In genomic region chr2:53740170-53740569, GRCh38 we compare ENCODE assay signal across 8 cellular contexts. TPM values are rescaled to one million over a fixed set of nuclear protein-coding genes. Genes with fewer than 3 reads are reported as not detected.
DNase-seq lines count a peak whose midpoint lies in the region; ATAC-seq and TF ChIP-seq lines count a peak whose summit lies in the region.

No MANE protein-coding gene starts in this region.

- H3K36me3 ChIP-seq in heart right ventricle (peaks cover 0 to 23% (median 0%) of the 10 kb centered on the region in 9 donors), PC-3 (ENCODE audit: low read depth, low read length) (no peaks in the 10 kb centered on the region), fibroblast of lung (ENCODE audit: control insufficient read depth, insufficient read depth, low read length) (no peaks in the 10 kb centered on the region)

- H3K4me1 Mint-ChIP-seq in activated T-cell treated with anti-CD3 and anti-CD28 coated beads, Interleukin-2, amount 50 U/mL, for 4 hours (ENCODE audit: low read depth), result peaks cover 7% of the 10 kb centered on the region
- H3K4me1 Mint-ChIP-seq in glutamatergic neuron (ENCODE audit: low read depth, unreplicated experiment), result no peaks in the 10 kb centered on the region

- no peak for DNase-seq in heart right ventricle
- DNase-seq in Right ventricle myocardium inferior (ENCODE audit: missing footprints), result no peak
- peak; percentile 49 for DNase-seq in PC-3
- peak; percentile 50 to 66 for DNase-seq in fibroblast of lung (ENCODE audit: low read depth in 2 of 2)
- DNase-seq in NCI-H2196 (lab: John Stamatoyannopoulos, UW; ENCODE audit: unreplicated experiment), result no peak
- DNase-seq in activated T-cell treated with anti-CD3 and anti-CD28 coated beads, Interleukin-2, amount 50 U/mL, for 4 hours, result no peak
- DNase-seq in glutamatergic neuron, result no peak
- DNase-seq in T-helper 9 cell, result no peak

- H3K4me1 ChIP-seq in heart right ventricle (peaks cover 0 to 17% (median 4%) of the 10 kb centered on the region in 9 donors), PC-3 (ENCODE audit: insufficient read depth, low read length) (0 out of 2 replicates have a peak, but pooled peaks cover 4% of the 10 kb centered on the region), fibroblast of lung (ENCODE audit: control insufficient read depth, extremely low read depth, insufficient read depth, low read length) (no peaks in the 10 kb centered on the region)

- H3K27me3 Mint-ChIP-seq in activated T-cell treated with anti-CD3 and anti-CD28 coated beads, Interleukin-2, amount 50 U/mL, for 4 hours (ENCODE audit: low read depth), result no peaks in the 10 kb centered on the region
- H3K27me3 Mint-ChIP-seq in glutamatergic neuron (ENCODE audit: unreplicated experiment), result no peaks in the 10 kb centered on the region

- POLR2A ChIA-PET in PC-3 (lab: Charles Lee; ENCODE audit: unreplicated experiment), result no interaction called here

- H4K20me1 ChIP-seq in PC-3 (ENCODE audit: low read length) (no peaks in the 10 kb centered on the region), fibroblast of lung (ENCODE audit: control insufficient read depth, extremely low read depth, insufficient read depth, low read length) (no peaks in the 10 kb centered on the region)

- BruUV-seq in PC-3 (replicated peaks; lab: Mats Ljungman, UMichigan), result no TSS peak

- H3K27me3 ChIP-seq in heart right ventricle (no peaks in the 10 kb centered on the region), PC-3 (ENCODE audit: low read length) (no peaks in the 10 kb centered on the region), fibroblast of lung (ENCODE audit: control insufficient read depth, insufficient read depth, low read length) (no peaks in the 10 kb centered on the region)

- no peak overlapping the region for H3K27ac Mint-ChIP-seq in glutamatergic neuron (ENCODE audit: unreplicated experiment)

- intact Hi-C loops in heart right ventricle (cut with DNase I) (no loop called here), Right ventricle myocardium inferior (cut with DNase I) (no loop called here), PC-3 (cut with micrococcal nuclease) (loop anchor here (1.0 to 2.0 kb wide), 2 partner anchors 317 to 538 kb away; no protein-coding TSS in a partner anchor)

- no peak overlapping the region for H3K4me3 Mint-ChIP-seq in activated T-cell treated with anti-CD3 and anti-CD28 coated beads, Interleukin-2, amount 50 U/mL, for 4 hours
- H3K4me3 Mint-ChIP-seq in glutamatergic neuron (ENCODE audit: unreplicated experiment), result no peak overlapping the region

- ATAC-seq in heart right ventricle, result no peak
- no peak for ATAC-seq in Right ventricle myocardium inferior
- no peak for ATAC-seq in PC-3
- no peak for ATAC-seq in activated T-cell treated with anti-CD3 and anti-CD28 coated beads, Interleukin-2, amount 50 U/mL, for 4 hours

- no peak overlapping the region for H3K27ac ChIP-seq in heart right ventricle
- H3K27ac ChIP-seq in PC-3 (ENCODE audit: low read length), result no peak overlapping the region
- H3K27ac ChIP-seq in fibroblast of lung (ENCODE audit: insufficient read depth, low read length), result no peak overlapping the region

- H2AFZ ChIP-seq in PC-3 (ENCODE audit: low read length), result no peak overlapping the region
- no peak overlapping the region for H2AFZ ChIP-seq in fibroblast of lung (ENCODE audit: low read length)

- CTCF ChIA-PET in PC-3 (lab: Charles Lee), result no interaction called here

- no peaks in the 10 kb centered on the region for H3K9me3 Mint-ChIP-seq in activated T-cell treated with anti-CD3 and anti-CD28 coated beads, Interleukin-2, amount 50 U/mL, for 4 hours
- no peaks in the 10 kb centered on the region for H3K9me3 Mint-ChIP-seq in glutamatergic neuron (ENCODE audit: unreplicated experiment)

- TF ChIP-seq CTCF in heart right ventricle (IDR thresholded peaks at IDR 0.05) (peak in 7 of 9 donors; percentile 28 to 56 (median 39)), PC-3 (conservative IDR thresholded peaks at IDR 0.05; ENCODE audit: low read depth, low read length) (peak; percentile 68), fibroblast of lung (conservative IDR thresholded peaks at IDR 0.05 in 1 of 2, IDR thresholded peaks at IDR 0.05 in 1 of 2; ENCODE audit: low read depth in 1 of 2, low read length in 2 of 2) (peak; percentile 36 to 53), glutamatergic neuron (IDR thresholded peaks at IDR 0.05; ENCODE audit: partially characterized antibody, unreplicated experiment) (no peak)

- H3K9me3 ChIP-seq in heart right ventricle (no peaks in the 10 kb centered on the region), PC-3 (ENCODE audit: low read length) (no peaks in the 10 kb centered on the region), fibroblast of lung (ENCODE audit: control insufficient read depth, insufficient read depth, low read depth, low read length) (no peaks in the 10 kb centered on the region)

- H3K9me2 ChIP-seq in PC-3 (replicated peaks; ENCODE audit: low read length), result no peaks in the 10 kb centered on the region

- H3K36me3 Mint-ChIP-seq in activated T-cell treated with anti-CD3 and anti-CD28 coated beads, Interleukin-2, amount 50 U/mL, for 4 hours (ENCODE audit: insufficient read depth), result peaks cover 19% of the 10 kb centered on the region
- no peaks in the 10 kb centered on the region for H3K36me3 Mint-ChIP-seq in glutamatergic neuron (ENCODE audit: unreplicated experiment)

- H3K9ac ChIP-seq in PC-3 (ENCODE audit: low read length) (no peak overlapping the region), fibroblast of lung (ENCODE audit: insufficient read depth, low read length) (no peak overlapping the region)

- H3K4me2 ChIP-seq in PC-3 (ENCODE audit: low read length) (no peak overlapping the region), fibroblast of lung (ENCODE audit: extremely low read depth, insufficient read depth, low read length) (no peak overlapping the region)

- H3K4me3 ChIP-seq in heart right ventricle (no peak overlapping the region), PC-3 (ENCODE audit: low read length) (no peak overlapping the region), fibroblast of lung (replicated peaks in 1 of 4; ENCODE audit: control extremely low read depth in 1 of 4, insufficient read depth in 1 of 4, low read depth in 3 of 4, low read length in 4 of 4) (no peak overlapping the region)

- H3K79me2 ChIP-seq in PC-3 (ENCODE audit: low read length) (no peaks in the 10 kb centered on the region), fibroblast of lung (ENCODE audit: control insufficient read depth, insufficient read depth, low read length) (no peaks in the 10 kb centered on the region)

- no peaks in the 10 kb centered on the region for H3F3A ChIP-seq in PC-3 (ENCODE audit: low read length, unreplicated experiment)

RNA-seq across cellular contexts. Expression of gene CHAC2, which starts 27.4 kb away (rescaled TPM):
- 1 to 10 TPM; 1.3 to 5.1 (median 2.1) TPM for total RNA-seq in heart right ventricle
- polyA plus RNA-seq in heart right ventricle, result 1 to 10 TPM; 2.0 to 7.1 TPM
- 6.8 TPM for total RNA-seq in Right ventricle myocardium inferior
- total RNA-seq in PC-3 (2014; rRNA removed), result 16.0 and 17.2 TPM in 2 replicates
- total RNA-seq in fibroblast of lung, result 1.3 and 1.7 TPM in 2 replicates
- 3.3 and 6.8 TPM in 2 replicates for polyA plus RNA-seq in fibroblast of lung
- 2.7 and 6.2 TPM in 2 replicates for polyA plus RNA-seq in fibroblast of lung (2012)
- polyA minus RNA-seq in fibroblast of lung (ENCODE audit: low replicate concordance), result 1.4 TPM in 1 of 2 replicates, not detected in the other
- total RNA-seq in activated T-cell treated with anti-CD3 and anti-CD28 coated beads, Interleukin-2, amount 50 U/mL, for 4 hours, result 10 to 100 TPM; 26.9 to 33.3 (median 28.7) TPM
- 1.7 TPM for total RNA-seq in glutamatergic neuron (ENCODE audit: unreplicated experiment)

RNA-seq across cellular contexts. Expression of gene ASB3, which starts 46.6 kb away (rescaled TPM):
- total RNA-seq in heart right ventricle (10 to 100 TPM in 8 of 10 donors, 1 to 10 TPM in 2; 9.7 to 14.4 (median 11.4) TPM), Right ventricle myocardium inferior (9.2 TPM), PC-3 (2014; rRNA removed) (9.3 and 11.9 TPM in 2 replicates), fibroblast of lung (31.9 and 32.6 TPM in 2 replicates), glutamatergic neuron (ENCODE audit: unreplicated experiment) (25.3 TPM)
- polyA plus RNA-seq in heart right ventricle (1 to 10 TPM; 5.2 to 9.2 TPM), fibroblast of lung (19.0 and 21.1 TPM in 2 replicates)
- 10.5 and 11.4 TPM in 2 replicates for polyA plus RNA-seq in fibroblast of lung (2012)
- polyA minus RNA-seq in fibroblast of lung (ENCODE audit: low replicate concordance), result 4.6 and 5.9 TPM in 2 replicates
- total RNA-seq in activated T-cell treated with anti-CD3 and anti-CD28 coated beads, Interleukin-2, amount 50 U/mL, for 4 hours, result 10 to 100 TPM; 11.5 to 15.9 (median 12.8) TPM

RNA-seq across cellular contexts. Expression of gene ERLEC1, which starts 46.7 kb away (rescaled TPM):
- total RNA-seq in heart right ventricle (10 to 100 TPM; 30.4 to 48.1 (median 39.5) TPM), Right ventricle myocardium inferior (33.9 TPM), PC-3 (2014; rRNA removed) (56.8 and 97.1 TPM in 2 replicates), fibroblast of lung (87.7 and 89.4 TPM in 2 replicates), glutamatergic neuron (ENCODE audit: unreplicated experiment) (20.9 TPM)
- polyA plus RNA-seq in heart right ventricle (10 to 100 TPM; 12.6 to 34.6 TPM), fibroblast of lung (67.7 and 103 TPM in 2 replicates)
- 50.2 and 65.8 TPM in 2 replicates for polyA plus RNA-seq in fibroblast of lung (2012)
- 1.1 and 4.2 TPM in 2 replicates for polyA minus RNA-seq in fibroblast of lung (ENCODE audit: low replicate concordance)
- 10 to 100 TPM; 18.7 to 19.7 (median 19.7) TPM for total RNA-seq in activated T-cell treated with anti-CD3 and anti-CD28 coated beads, Interleukin-2, amount 50 U/mL, for 4 hours

Comparison
In these comparisons a context has a peak if more than half of its experiments do, and no peak if none do; other contexts are left out.
1. DNase-seq: peak in PC-3 (single experiment) and fibroblast of lung (2 of 2); none in heart right ventricle (0 of 2), Right ventricle myocardium inferior (single experiment), NCI-H2196 (single experiment), activated T-cell treated with anti-CD3 and anti-CD28 coated beads, Interleukin-2, amount 50 U/mL, for 4 hours (single experiment), glutamatergic neuron (single experiment) and T-helper 9 cell (single experiment).